Comparison of ENCODE assay signal across 8 cellular contexts in genomic region chr7:43721193-43721806, GRCh38.
A peak's percentile ranks its signal among the peaks of the same experiment; 100 is the strongest.
DNase-seq lines count a peak whose midpoint lies in the region; ATAC-seq and TF ChIP-seq lines count a peak whose summit lies in the region.

No MANE protein-coding gene starts in this region.

- ATAC-seq in SK-N-SH treated with all-trans-retinoic acid at 6 μM for 48 hours (peak; percentile 75), HG03139 (IDR thresholded peaks at IDR 0.05; ENCODE audit: unreplicated experiment) (no peak), GM21515 (IDR thresholded peaks at IDR 0.05; ENCODE audit: unreplicated experiment) (no peak), HG02623 (IDR thresholded peaks at IDR 0.05; ENCODE audit: unreplicated experiment) (no peak)

- TF ChIP-seq CTCF in fibroblast of pulmonary artery (IDR thresholded peaks at IDR 0.05; ENCODE audit: low read length, missing control alignments) (peak; percentile 59), retinal pigment epithelial cell (conservative IDR thresholded peaks at IDR 0.05; ENCODE audit: low read depth, low read length) (peak; percentile 61)

- in situ Hi-C loops in KBM-7 (cut with MboI; ENCODE audit: low pct_unique_long_range_greater_than_20kb, low sequenced_read_pairs), result no loop called here

- H3K4me3 ChIP-seq in fibroblast of pulmonary artery (replicated peaks; ENCODE audit: low read depth, low read length) (no peak overlapping the region), retinal pigment epithelial cell (ENCODE audit: low read length) (no peak overlapping the region)

- DNase-seq in DMS 273 (lab: John Stamatoyannopoulos, UW; ENCODE audit: unreplicated experiment) (peak; percentile 77), KBM-7 (peak; percentile 53), fibroblast of pulmonary artery (ENCODE audit: low read depth) (peak; percentile 76), retinal pigment epithelial cell (ENCODE audit: low read depth) (no peak)

TF ChIP-seq in SK-N-SH treated with all-trans-retinoic acid at 6 μM for 48 hours, 23 proteins besides CTCF, POLR2A, EP300 and RAD21:
- no peak for TF ChIP-seq PPARA (CRISPR knock-in tag; IDR thresholded peaks at IDR 0.05; ENCODE audit: borderline replicate concordance)
- no peak for TF ChIP-seq ARNTL (CRISPR knock-in tag; IDR thresholded peaks at IDR 0.05; ENCODE audit: borderline replicate concordance, low read depth)
- TF ChIP-seq OSR1 (CRISPR knock-in tag; IDR thresholded peaks at IDR 0.05), result no peak
- no peak for TF ChIP-seq CREB5 (CRISPR knock-in tag; IDR thresholded peaks at IDR 0.05; ENCODE audit: low read depth)
- no peak for TF ChIP-seq CSRNP3 (CRISPR knock-in tag; IDR thresholded peaks at IDR 0.05)
- TF ChIP-seq POU6F1 (CRISPR knock-in tag; IDR thresholded peaks at IDR 0.05; ENCODE audit: borderline replicate concordance, low read depth), result no peak
- TF ChIP-seq ISL1 (CRISPR knock-in tag; IDR thresholded peaks at IDR 0.05), result no peak
- no peak for TF ChIP-seq BACH2 (CRISPR knock-in tag; IDR thresholded peaks at IDR 0.05; ENCODE audit: borderline replicate concordance)
- no peak for TF ChIP-seq PATZ1 (CRISPR knock-in tag; IDR thresholded peaks at IDR 0.05; ENCODE audit: borderline replicate concordance)
- TF ChIP-seq TOX (CRISPR knock-in tag; IDR thresholded peaks at IDR 0.05; ENCODE audit: borderline replicate concordance), result no peak
- no peak for TF ChIP-seq ZFP30 (CRISPR knock-in tag; IDR thresholded peaks at IDR 0.05)
- no peak for TF ChIP-seq CSDC2 (CRISPR knock-in tag; IDR thresholded peaks at IDR 0.05)
- no peak for TF ChIP-seq RARB (CRISPR knock-in tag; IDR thresholded peaks at IDR 0.05)
- no peak for TF ChIP-seq TSHZ2 (CRISPR knock-in tag; IDR thresholded peaks at IDR 0.05)
- TF ChIP-seq ZC3H10 (CRISPR knock-in tag; IDR thresholded peaks at IDR 0.05), result no peak
- TF ChIP-seq ZNF8 (CRISPR knock-in tag; IDR thresholded peaks at IDR 0.05), result no peak
- no peak for TF ChIP-seq ZNF70 (CRISPR knock-in tag; IDR thresholded peaks at IDR 0.05)
- TF ChIP-seq ZFP3 (CRISPR knock-in tag; IDR thresholded peaks at IDR 0.05), result no peak
